ENCODE assay signal across 10 cellular contexts in genomic region chr9:136566899-136567298, GRCh38. TPM values are rescaled to one million over a fixed set of nuclear protein-coding genes. Genes with fewer than 3 reads are reported as not detected.
A peak's percentile ranks its signal among the peaks of the same experiment; 100 is the strongest.
DNase-seq lines count a peak whose midpoint lies in the region; ATAC-seq and TF ChIP-seq lines count a peak whose summit lies in the region.
"Had no signal": no experiment of that assay in that cellular context is flagged by ENCODE, and none has a peak within 500 bp of the region (broad histone marks: within the 10 kb centered on the region; RNA-seq: fewer than 3 reads in every experiment).

No MANE protein-coding gene starts in this region.

- TF ChIP-seq CTCF in fibroblast of the aortic adventitia (IDR thresholded peaks at IDR 0.05; ENCODE audit: insufficient read depth, low read length) (no peak), tibial artery (IDR thresholded peaks at IDR 0.05) (no peak)

- H3K4me3 Mint-ChIP-seq in stimulated activated naive CD8-positive, alpha-beta T cell treated with anti-CD3 and anti-CD28 coated beads, Interleukin-15, amount 100 ng/mL, for 72 hours = no peak overlapping the region

- no peak overlapping the region for H3K27ac Mint-ChIP-seq in stimulated activated naive CD8-positive, alpha-beta T cell treated with anti-CD3 and anti-CD28 coated beads, Interleukin-15, amount 100 ng/mL, for 72 hours

- H3K4me1 ChIP-seq in muscle layer of colon (ENCODE audit: insufficient read depth, low read length) (peaks cover 58% of the 10 kb centered on the region), tibial artery (peaks cover 4 to 80% (median 71%) of the 10 kb centered on the region in 4 donors)

- peaks cover 8% of the 10 kb centered on the region for H3K4me1 Mint-ChIP-seq in stimulated activated naive CD8-positive, alpha-beta T cell treated with anti-CD3 and anti-CD28 coated beads, Interleukin-15, amount 100 ng/mL, for 72 hours

- H3K27ac ChIP-seq in muscle layer of colon (ENCODE audit: low read depth, low read length) = peak overlapping the region; percentile 78
- H3K27ac ChIP-seq in tibial artery = peak overlapping the region; percentile 71 to 82
- H3K27ac ChIP-seq: brain microvascular endothelial cell had no signal

- intact Hi-C loops in tibial artery (cut with DNase I; ENCODE audit: low total_unique reads) = no loop called here

- no peak for ATAC-seq in GM18909 (IDR thresholded peaks at IDR 0.05; ENCODE audit: poor library complexity, unreplicated experiment)
- no peak for ATAC-seq in stimulated activated naive CD8-positive, alpha-beta T cell treated with anti-CD3 and anti-CD28 coated beads, Interleukin-15, amount 100 ng/mL, for 72 hours
- ATAC-seq: stimulated activated naive CD8-positive, alpha-beta T cell treated with anti-CD3 and anti-CD28 coated beads, Interleukin-15, Interleukin-2, amounts not matched to agents 100 U/mL and 50 U/mL, for 24 hours had no signal

- H3K9me3 ChIP-seq in muscle layer of colon (ENCODE audit: low read length) = no peaks in the 10 kb centered on the region
- no peaks in the 10 kb centered on the region for H3K9me3 ChIP-seq in tibial artery

- peaks cover 0 to 7% of the 10 kb centered on the region in 2 donors for H3K9me3 Mint-ChIP-seq in stimulated activated naive CD8-positive, alpha-beta T cell treated with anti-CD3 and anti-CD28 coated beads, Interleukin-15, amount 100 ng/mL, for 72 hours

- no peaks in the 10 kb centered on the region for H3K27me3 ChIP-seq in muscle layer of colon (ENCODE audit: control insufficient read depth in 1 of 2, insufficient read depth in 2 of 2, low read length in 2 of 2)
- no peaks in the 10 kb centered on the region for H3K27me3 ChIP-seq in tibial artery
- H3K27me3 ChIP-seq: brain microvascular endothelial cell, foreskin keratinocyte had no signal

- H3K36me3 ChIP-seq in muscle layer of colon (ENCODE audit: insufficient read depth, low read length) = no peaks in the 10 kb centered on the region
- H3K36me3 ChIP-seq in tibial artery = no peaks in the 10 kb centered on the region
- H3K36me3 ChIP-seq: brain microvascular endothelial cell had no signal

- no peak overlapping the region for H3K4me3 ChIP-seq in fibroblast of the aortic adventitia (ENCODE audit: low read depth, low read length)
- H3K4me3 ChIP-seq in muscle layer of colon (ENCODE audit: low read depth in 1 of 2, low read length in 2 of 2) = no peak overlapping the region
- H3K4me3 ChIP-seq in tibial artery = no peak overlapping the region

- DNase-seq in amygdala (lab: John Stamatoyannopoulos, UW) (peak in 54 of 56 donors; percentile 33 to 95 (median 79)), fibroblast of the aortic adventitia (ENCODE audit: low read depth) (peak; percentile 39), tibial artery (peak; percentile 65 to 88), RKO (ENCODE audit: low spot score) (no peak)
- DNase-seq in stimulated activated naive CD8-positive, alpha-beta T cell treated with anti-CD3 and anti-CD28 coated beads, Interleukin-15, amount 100 ng/mL, for 72 hours = no peak
- DNase-seq: brain microvascular endothelial cell; foreskin keratinocyte; stimulated activated naive CD8-positive, alpha-beta T cell treated with anti-CD3 and anti-CD28 coated beads, Interleukin-15, Interleukin-2, amounts not matched to agents 100 U/mL and 50 U/mL, for 24 hours had no signal

- no peaks in the 10 kb centered on the region for H3K27me3 Mint-ChIP-seq in stimulated activated naive CD8-positive, alpha-beta T cell treated with anti-CD3 and anti-CD28 coated beads, Interleukin-15, amount 100 ng/mL, for 72 hours

- no peak overlapping the region for H3K9ac ChIP-seq in muscle layer of colon (ENCODE audit: low read length)

RNA-seq across cellular contexts. Expression of gene NOTCH1, which starts 21.1 kb away (rescaled TPM):
- 8.8 and 8.9 TPM in 2 replicates for total RNA-seq in fibroblast of the aortic adventitia (ENCODE audit: low replicate concordance)

Comparison
In these comparisons a context has a peak if more than half of its experiments do, and no peak if none do; other contexts are left out.
1. DNase-seq: peak in amygdala (54 of 56), fibroblast of the aortic adventitia (single experiment) and tibial artery (2 of 2); none in RKO (single experiment) and stimulated activated naive CD8-positive, alpha-beta T cell treated with anti-CD3 and anti-CD28 coated beads, Interleukin-15, amount 100 ng/mL, for 72 hours (0 of 2).